16 cellular contexts compared by ENCODE assay signal in genomic region chr6:149403534-149403933, GRCh38. TPM values are rescaled to one million over a fixed set of nuclear protein-coding genes. Genes with fewer than 3 reads are reported as not detected.
"Had no signal": no experiment of that assay in that cellular context is flagged by ENCODE, and none has a peak within 500 bp of the region (broad histone marks: within the 10 kb centered on the region; RNA-seq: fewer than 3 reads in every experiment).

No MANE protein-coding gene starts in this region.

- DNase-seq: activated CD4-positive, alpha-beta T cell treated with anti-CD3 and anti-CD28 coated beads for 48 hours; central memory CD4-positive, alpha-beta T cell; effector CD8-positive, alpha-beta T cell; hippocampal formation; kidney glomerular epithelial cell; retina; SJCRH30; stimulated activated CD4-positive, alpha-beta T cell treated with anti-CD3 and anti-CD28 coated beads, Interleukin-15, amount 100 ng/mL, for 24 hours; stimulated activated CD4-positive, alpha-beta T cell treated with anti-CD3 and anti-CD28 coated beads, Interleukin-4, amount 100 ng/mL, for 24 hours; SW 1271; thyroid gland had no signal

- H3K4me3 Mint-ChIP-seq: mesothelial cell of epicardium, neural progenitor cell had no signal

- H3K9me3 Mint-ChIP-seq: activated T-helper 2 cell treated with anti-CD3 and anti-CD28 coated beads, Interferon-gamma antibody, Interleukin-2, Interleukin-4, amounts not matched to agents 10 μg/mL and 5 μg/mL and 100 μg/mL, durations not matched to agents 14 hours and 24 hours and 36 hours; neural progenitor cell had no signal

- H3K4me3 ChIP-seq: coronary artery, neural progenitor cell, SJCRH30, thyroid gland had no signal

- H3K27ac Mint-ChIP-seq: mesothelial cell of epicardium, neural progenitor cell had no signal

- H3K4me1 Mint-ChIP-seq: mesothelial cell of epicardium, neural progenitor cell had no signal

- H3K9me3 ChIP-seq: SJCRH30, thyroid gland had no signal

RNA-seq across cellular contexts. Expression of gene SUMO4, which starts 3.5 kb away (rescaled TPM):
- total RNA-seq: epithelial cell of proximal tubule had no signal
